1 cellular context compared by ENCODE assay signal in genomic region chr5:57349214-57349613, GRCh38.
TF ChIP-seq lines count a peak whose summit lies in the region.

No MANE protein-coding gene starts in this region.

TF ChIP-seq in SK-N-SH, 30 proteins besides CTCF, POLR2A, EP300 and RAD21 (continued from another document):
- no peak for TF ChIP-seq ZBTB33 (IDR thresholded peaks at IDR 0.05; ENCODE audit: borderline replicate concordance, low read depth)
- TF ChIP-seq, protein P1, sequence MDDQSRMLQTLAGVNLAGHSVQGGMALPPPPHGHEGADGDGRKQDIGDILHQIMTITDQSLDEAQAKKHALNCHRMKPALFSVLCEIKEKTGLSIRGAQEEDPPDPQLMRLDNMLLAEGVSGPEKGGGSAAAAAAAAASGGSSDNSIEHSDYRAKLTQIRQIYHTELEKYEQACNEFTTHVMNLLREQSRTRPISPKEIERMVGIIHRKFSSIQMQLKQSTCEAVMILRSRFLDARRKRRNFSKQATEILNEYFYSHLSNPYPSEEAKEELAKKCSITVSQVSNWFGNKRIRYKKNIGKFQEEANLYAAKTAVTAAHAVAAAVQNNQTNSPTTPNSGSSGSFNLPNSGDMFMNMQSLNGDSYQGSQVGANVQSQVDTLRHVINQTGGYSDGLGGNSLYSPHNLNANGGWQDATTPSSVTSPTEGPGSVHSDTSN (IDR thresholded peaks at IDR 0.05), result peak; percentile 55
- no peak for TF ChIP-seq SIN3A (IDR thresholded peaks at IDR 0.05; ENCODE audit: borderline replicate concordance, low read depth, low read length)
- TF ChIP-seq SMC3 (IDR thresholded peaks at IDR 0.05; ENCODE audit: low read depth, low read length), result no peak
- TF ChIP-seq GABPA (IDR thresholded peaks at IDR 0.05; ENCODE audit: low read depth), result no peak
- TF ChIP-seq RXRA (IDR thresholded peaks at IDR 0.05; ENCODE audit: borderline replicate concordance, low read depth), result no peak
- TF ChIP-seq FOXM1 (IDR thresholded peaks at IDR 0.05; ENCODE audit: low read depth), result no peak
- no peak for TF ChIP-seq CHD2 (IDR thresholded peaks at IDR 0.05; ENCODE audit: low read length, partially characterized antibody)
- 0 out of 2 replicates have a peak, but pooled peaks have one; percentile 22 for TF ChIP-seq RCOR1 (IDR thresholded peaks at IDR 0.05; ENCODE audit: low read length)
- peak; percentile 52; the same call in 1 of the 2 replicates for TF ChIP-seq TCF12 (IDR thresholded peaks at IDR 0.05)
- TF ChIP-seq JUND (IDR thresholded peaks at IDR 0.05), result no peak
- peak; percentile 42 for TF ChIP-seq NFIC (IDR thresholded peaks at IDR 0.05; ENCODE audit: borderline replicate concordance)
TF ChIP-seq in SK-N-SH: peak in this region for 5.
